8 cellular contexts compared by ENCODE assay signal in genomic region chr2:55419514-55420243, GRCh38. TPM values are rescaled to one million over a fixed set of nuclear protein-coding genes. Genes with fewer than 3 reads are reported as not detected.
DNase-seq lines count a peak whose midpoint lies in the region; ATAC-seq and TF ChIP-seq lines count a peak whose summit lies in the region.

TSS of gene CCDC88A (minus strand) at chr2:55419856. CDS start at chr2:55419079, 777 bp downstream.

- BruUV-seq in Calu3 (replicated peaks; lab: Mats Ljungman, UMichigan): no TSS peak

- H3K4me3 Mint-ChIP-seq in Calu3 (ENCODE audit: low read depth, unreplicated experiment) (peak within 1 kb of the TSS; percentile 96), endothelial cell (ENCODE audit: unreplicated experiment) (peak within 1 kb of the TSS; percentile 97), mesothelial cell of epicardium (peak within 1 kb of the TSS; percentile 86)

- no peaks in the 10 kb centered on the region for H3K36me3 ChIP-seq in HUES48 (ENCODE audit: control insufficient read depth, insufficient read depth, low read length)
- H3K36me3 ChIP-seq in NT2/D1 (ENCODE audit: insufficient read depth, insufficient read length, low read length): no peaks in the 10 kb centered on the region

- H3K36me3 Mint-ChIP-seq in Calu3 (ENCODE audit: insufficient read depth, unreplicated experiment): peaks cover 42% of the 10 kb centered on the region
- H3K36me3 Mint-ChIP-seq in endothelial cell (ENCODE audit: low read depth, unreplicated experiment): no peaks in the 10 kb centered on the region
- no peaks in the 10 kb centered on the region for H3K36me3 Mint-ChIP-seq in mesothelial cell of epicardium

- intact Hi-C loops in Calu3 (cut with micrococcal nuclease; ENCODE audit: unreplicated experiment): loop anchor here (5.0 kb wide), 2 partner anchors 52 to 117 kb away; no protein-coding TSS in a partner anchor

- H3K27me3 Mint-ChIP-seq in Calu3 (ENCODE audit: unreplicated experiment): no peaks in the 10 kb centered on the region
- peaks cover 13% of the 10 kb centered on the region for H3K27me3 Mint-ChIP-seq in endothelial cell (ENCODE audit: unreplicated experiment)
- peaks cover 5% of the 10 kb centered on the region for H3K27me3 Mint-ChIP-seq in mesothelial cell of epicardium (ENCODE audit: low read depth)

- H3K27ac ChIP-seq in HUES48 (ENCODE audit: low read depth, low read length): peak within 1 kb of the TSS; percentile 90

- H3K9me3 ChIP-seq in HUES48 (ENCODE audit: control insufficient read depth, insufficient read depth, low read length) (no peaks in the 10 kb centered on the region), NT2/D1 (ENCODE audit: insufficient read depth, low read length) (no peaks in the 10 kb centered on the region)

- peak; percentile 76 for ATAC-seq in GM21390 (IDR thresholded peaks at IDR 0.05; ENCODE audit: unreplicated experiment)

- peak within 1 kb of the TSS; percentile 61 for H3K9ac ChIP-seq in HUES48 (ENCODE audit: low read depth, low read length)
- H3K9ac ChIP-seq in NT2/D1 (ENCODE audit: insufficient read length, low read depth): peak within 1 kb of the TSS; percentile 90

- H3K4me1 ChIP-seq in HUES48 (ENCODE audit: control insufficient read depth, insufficient read depth, low read length): peaks cover 17% of the 10 kb centered on the region
- no peaks in the 10 kb centered on the region for H3K4me1 ChIP-seq in NT2/D1 (ENCODE audit: insufficient read depth, insufficient read length)

- peaks cover 37% of the 10 kb centered on the region for H3K4me1 Mint-ChIP-seq in Calu3 (ENCODE audit: low read depth, unreplicated experiment)
- peaks cover 42% of the 10 kb centered on the region for H3K4me1 Mint-ChIP-seq in endothelial cell (ENCODE audit: unreplicated experiment)
- peaks cover 25% of the 10 kb centered on the region for H3K4me1 Mint-ChIP-seq in mesothelial cell of epicardium

- H3K4me3 ChIP-seq in HUES48 (ENCODE audit: low read depth, low read length) (peak within 1 kb of the TSS; percentile 91), NT2/D1 (ENCODE audit: insufficient read length, low read depth) (peak within 1 kb of the TSS; percentile 79)

- DNase-seq in Calu3 (peak; percentile 98), NT2/D1 (ENCODE audit: low read depth, low spot score) (peak; percentile 97), endothelial cell (ENCODE audit: low spot score) (peak; percentile 99), mesothelial cell of epicardium (ENCODE audit: low spot score in 2 of 2, unreplicated experiment in 2 of 2) (peak; percentile 95 to 99)
- DNase-seq in activated CD8-positive, alpha-beta memory T cell treated with anti-CD3 and anti-CD28 coated beads, Interleukin-2, amount 50 U/mL, for 24 hours (ENCODE audit: extremely low read depth): peak; percentile 64
- peak; percentile 71 to 79 for DNase-seq in stimulated activated CD8-positive, alpha-beta memory T cell treated with anti-CD3 and anti-CD28 coated beads, Interleukin-15, amount 100 ng/mL, for 4 hours (ENCODE audit: low read depth in 2 of 2)

- H3K27me3 ChIP-seq in HUES48 (ENCODE audit: control insufficient read depth, insufficient read depth, low read length) (no peaks in the 10 kb centered on the region), NT2/D1 (ENCODE audit: insufficient read depth, insufficient read length) (peaks cover 2% of the 10 kb centered on the region)

- TF ChIP-seq CTCF in Calu3 (IDR thresholded peaks at IDR 0.05; ENCODE audit: unreplicated experiment) (no peak), endothelial cell (IDR thresholded peaks at IDR 0.05; ENCODE audit: unreplicated experiment) (no peak), mesothelial cell of epicardium (IDR thresholded peaks at IDR 0.05; ENCODE audit: unreplicated experiment) (no peak)

- CTCF ChIA-PET in Calu3 (lab: Charles Lee): no interaction called here

- H3K27ac Mint-ChIP-seq in Calu3 (ENCODE audit: unreplicated experiment) (peak within 1 kb of the TSS; percentile 91), endothelial cell (ENCODE audit: unreplicated experiment) (peak within 1 kb of the TSS; percentile 83), mesothelial cell of epicardium (peak within 1 kb of the TSS; percentile 97)

- H3K9me3 Mint-ChIP-seq in Calu3 (ENCODE audit: low read depth, unreplicated experiment) (no peaks in the 10 kb centered on the region), endothelial cell (ENCODE audit: unreplicated experiment) (no peaks in the 10 kb centered on the region), mesothelial cell of epicardium (no peaks in the 10 kb centered on the region)

RNA-seq across cellular contexts. Expression of gene CCDC88A, which starts in this region (rescaled TPM):
- total RNA-seq in Calu3 (2022): 45.5 and 49.7 TPM in 2 replicates
- 98.7 TPM for total RNA-seq in endothelial cell (ENCODE audit: unreplicated experiment)
- 48.6 to 60.1 TPM (median 51.9 TPM) in 3 replicates for total RNA-seq in mesothelial cell of epicardium

Comparison
In these comparisons a context has a peak if more than half of its experiments do, and no peak if none do; other contexts are left out.
1. Peak in every context shown above with its lines: DNase-seq, ATAC-seq, H3K4me3 ChIP-seq and H3K27ac ChIP-seq.